ENCODE assay signal across 9 cellular contexts in genomic region chr1:23530089-23530749, GRCh38. TPM values are rescaled to one million over a fixed set of nuclear protein-coding genes. Genes with fewer than 3 reads are reported as not detected.
DNase-seq lines count a peak whose midpoint lies in the region; ATAC-seq and TF ChIP-seq lines count a peak whose summit lies in the region.
"Had no signal": no experiment of that assay in that cellular context is flagged by ENCODE, and none has a peak within 500 bp of the region (broad histone marks: within the 10 kb centered on the region; RNA-seq: fewer than 3 reads in every experiment).

No MANE protein-coding gene starts in this region.

- H3K27ac ChIP-seq in Panc1 (ENCODE audit: low read length), result peak overlapping the region; percentile 76
- H3K27ac ChIP-seq in psoas muscle, result no peak overlapping the region
- H3K27ac ChIP-seq: body of pancreas had no signal

- peaks cover 1% of the 10 kb centered on the region for H3K36me3 Mint-ChIP-seq in activated CD4-positive, alpha-beta T cell treated with anti-CD3 and anti-CD28 coated beads, Interleukin-2, amount 10 ng/mL, durations not matched to agents 24 days and 14 days (ENCODE audit: low read depth)

- H3K4me3 ChIP-seq in Panc1 (ENCODE audit: low read depth in 2 of 2, low read length in 2 of 2) (peak overlapping the region; percentile 69 to 77), epithelial cell of esophagus (ENCODE audit: low read length) (peak overlapping the region; percentile 52), psoas muscle (peak overlapping the region; percentile 71)

- POLR2A ChIA-PET in Panc1 (lab: Charles Lee), result no interaction called here

- 3 to 7% (median 5%) methylated on average over 22 to 23 of the region's 23 CpGs for WGBS in psoas muscle, 3 donors

- BruUV-seq in Panc1 (replicated peaks; lab: Mats Ljungman, UMichigan), result no TSS peak

- H3K9me3 ChIP-seq in Panc1 (ENCODE audit: control insufficient read depth, insufficient read depth, low read depth, low read length) (no peaks in the 10 kb centered on the region), psoas muscle (no peaks in the 10 kb centered on the region)
- H3K9me3 ChIP-seq: body of pancreas had no signal

- ATAC-seq in Panc1, result peak; percentile 33
- no peak for ATAC-seq in psoas muscle

- intact Hi-C loops in activated CD4-positive, alpha-beta T cell treated with anti-CD3 and anti-CD28 coated beads, Interleukin-2, amount 10 ng/mL, durations not matched to agents 24 days and 14 days (cut with micrococcal nuclease), result loop anchor here (5.0 to 10.0 kb wide), 3 partner anchors 48 to 425 kb away; partner anchors contain the start of genes ASAP3, PNRC2 and ZNF436
- intact Hi-C loops in Panc1 (cut with micrococcal nuclease; ENCODE audit: unreplicated experiment), result no loop called here
- intact Hi-C loops in psoas muscle (cut with DNase I), result loop anchor here in 1 of 2 donors (5.0 kb wide), 1 partner anchor 103 kb away; no protein-coding TSS in a partner anchor

- H3K4me1 Mint-ChIP-seq in activated CD4-positive, alpha-beta T cell treated with anti-CD3 and anti-CD28 coated beads, Interleukin-2, amount 10 ng/mL, durations not matched to agents 24 days and 14 days, result peaks cover 70% of the 10 kb centered on the region

- in situ Hi-C loops in Panc1 (cut with HindIII; ENCODE audit: low pct_unique_long_range_greater_than_20kb, low sequenced_read_pairs), result no loop called here

- H3K27ac Mint-ChIP-seq in activated CD4-positive, alpha-beta T cell treated with anti-CD3 and anti-CD28 coated beads, Interleukin-2, amount 10 ng/mL, durations not matched to agents 24 days and 14 days, result peak overlapping the region; percentile 86

- H3K4me3 Mint-ChIP-seq in activated CD4-positive, alpha-beta T cell treated with anti-CD3 and anti-CD28 coated beads, Interleukin-2, amount 10 ng/mL, durations not matched to agents 24 days and 14 days, result peak overlapping the region; percentile 87

- H3K36me3 ChIP-seq in Panc1 (ENCODE audit: control insufficient read depth, insufficient read depth, low read length) (peaks cover 2% of the 10 kb centered on the region; the same call in 1 of the 2 replicates), psoas muscle (ENCODE audit: insufficient read depth in 1 of 2, low read depth in 1 of 2) (no peaks in the 10 kb centered on the region)

- H3K9me3 Mint-ChIP-seq in activated CD4-positive, alpha-beta T cell treated with anti-CD3 and anti-CD28 coated beads, Interleukin-2, amount 10 ng/mL, durations not matched to agents 24 days and 14 days, result no peaks in the 10 kb centered on the region

- peak; percentile 80 for DNase-seq in activated CD4-positive, alpha-beta T cell treated with anti-CD3 and anti-CD28 coated beads, Interleukin-2, amount 10 ng/mL, durations not matched to agents 24 days and 14 days
- no peak for DNase-seq in activated CD4-positive, alpha-beta T cell treated with anti-CD3 and anti-CD28 coated beads for 4 hours
- no peak for DNase-seq in Panc1 (ENCODE audit: low read depth, low spot score)
- DNase-seq in epithelial cell of esophagus (ENCODE audit: low read depth), result no peak
- DNase-seq in psoas muscle, result no peak
- DNase-seq in NCI-H1436 treated with DMSO at 0.1 percent for 48 hours (lab: John Stamatoyannopoulos, UW), result no peak
- DNase-seq in SK-N-DZ (ENCODE audit: low spot score), result no peak
- no peak for DNase-seq in GM19240 (ENCODE audit: insufficient read length, low spot score)

- TF ChIP-seq CTCF in Panc1 (IDR thresholded peaks at IDR 0.05), result no peak
- TF ChIP-seq CTCF in epithelial cell of esophagus (IDR thresholded peaks at IDR 0.05; ENCODE audit: insufficient read depth, low read depth, low read length, missing control alignments), result no peak
- TF ChIP-seq CTCF in psoas muscle (IDR thresholded peaks at IDR 0.05), result no peak

- CTCF ChIA-PET in Panc1 (lab: Charles Lee), result interaction anchor here (2.0 kb wide), 1 partner anchor 33 kb away, joined by 12 read pairs; no protein-coding TSS in a partner anchor

- H3K4me1 ChIP-seq in Panc1 (ENCODE audit: control insufficient read depth, insufficient read depth, low read length), result peaks cover 32% of the 10 kb centered on the region
- H3K4me1 ChIP-seq in psoas muscle, result peaks cover 34% of the 10 kb centered on the region

- H3K27me3 ChIP-seq in Panc1 (ENCODE audit: control insufficient read depth, insufficient read depth, low read length), result no peaks in the 10 kb centered on the region
- no peaks in the 10 kb centered on the region for H3K27me3 ChIP-seq in psoas muscle (ENCODE audit: insufficient read depth in 3 of 3, low read length in 2 of 3)
- H3K27me3 ChIP-seq: body of pancreas had no signal

- H3K27me3 Mint-ChIP-seq in activated CD4-positive, alpha-beta T cell treated with anti-CD3 and anti-CD28 coated beads, Interleukin-2, amount 10 ng/mL, durations not matched to agents 24 days and 14 days, result no peaks in the 10 kb centered on the region

RNA-seq across cellular contexts. Expression of gene E2F2, which starts 0.8 kb away (rescaled TPM):
- total RNA-seq in activated CD4-positive, alpha-beta T cell treated with anti-CD3 and anti-CD28 coated beads, Interleukin-2, amount 10 ng/mL, durations not matched to agents 24 days and 14 days, result 30.4 and 33.7 TPM in 2 replicates
- 9.5 TPM for total RNA-seq in Panc1 (2021; ENCODE audit: unreplicated experiment)
- polyA plus RNA-seq in Panc1 (2012; ENCODE audit: insufficient read length), result 3.1 TPM
- total RNA-seq in psoas muscle, result under 1 TPM in 3 of 4 donors, not detected in 1; 0.06 to 0.32 (median 0.17) TPM
- under 1 TPM in 2 of 3 donors, not detected in 1; 0.03 to 0.05 TPM for polyA plus RNA-seq in psoas muscle
- 26.6 and 31.0 TPM in 2 replicates for polyA plus RNA-seq in SK-N-DZ (2014; cell fraction: cytosol; rRNA removed)
- 19.0 and 22.7 TPM in 2 replicates for polyA plus RNA-seq in SK-N-DZ (2014; cell fraction: nucleus; rRNA removed)

RNA-seq across cellular contexts. Expression of gene ID3, which starts 29.1 kb away (rescaled TPM):
- total RNA-seq in activated CD4-positive, alpha-beta T cell treated with anti-CD3 and anti-CD28 coated beads, Interleukin-2, amount 10 ng/mL, durations not matched to agents 24 days and 14 days, result 21.2 and 23.5 TPM in 2 replicates
- total RNA-seq in Panc1 (2021; ENCODE audit: unreplicated experiment), result 39.6 TPM
- polyA plus RNA-seq in Panc1 (2012; ENCODE audit: insufficient read length), result 46.3 TPM
- 10 to 100 TPM; 17.8 to 97.3 (median 81.2) TPM for total RNA-seq in psoas muscle
- 100 to 1,000 TPM in 1 of 3 donors, 10 to 100 TPM in 2; 26.8 to 126 (median 33.7) TPM for polyA plus RNA-seq in psoas muscle
- polyA plus RNA-seq in SK-N-DZ (2014; cell fraction: cytosol; rRNA removed), result 79.5 and 102 TPM in 2 replicates
- 83.1 and 85.5 TPM in 2 replicates for polyA plus RNA-seq in SK-N-DZ (2014; cell fraction: nucleus; rRNA removed)

RNA-seq across cellular contexts. Expression of gene ASAP3, which starts 46.2 kb away (rescaled TPM):
- total RNA-seq in activated CD4-positive, alpha-beta T cell treated with anti-CD3 and anti-CD28 coated beads, Interleukin-2, amount 10 ng/mL, durations not matched to agents 24 days and 14 days, result 0.40 and 0.63 TPM in 2 replicates
- 17.9 TPM for total RNA-seq in Panc1 (2021; ENCODE audit: unreplicated experiment)
- 14.0 TPM for polyA plus RNA-seq in Panc1 (2012; ENCODE audit: insufficient read length)
- 10 to 100 TPM; 37.9 to 68.0 (median 52.1) TPM for total RNA-seq in psoas muscle
- polyA plus RNA-seq in psoas muscle, result 10 to 100 TPM; 13.3 to 45.8 (median 33.6) TPM
- 23.6 and 31.0 TPM in 2 replicates for polyA plus RNA-seq in SK-N-DZ (2014; cell fraction: cytosol; rRNA removed)
- 63.4 and 72.7 TPM in 2 replicates for polyA plus RNA-seq in SK-N-DZ (2014; cell fraction: nucleus; rRNA removed)

Comparison
In these comparisons a context has a peak if more than half of its experiments do, and no peak if none do; other contexts are left out.
1. RNA of gene ASAP3, which starts 46.2 kb away (total RNA-seq): 37.9 to 68.0 TPM in psoas muscle and 17.9 TPM in Panc1 (single experiment); 0.40 to 0.63 TPM in activated CD4-positive, alpha-beta T cell treated with anti-CD3 and anti-CD28 coated beads, Interleukin-2, amount 10 ng/mL, durations not matched to agents 24 days and 14 days; every median in the first group is over 10 times any median in the second.
2. Peak in every context shown above with its lines, with median percentiles within 50 percentile points of each other: H3K4me3 ChIP-seq.